ENCODE assay signal across 31 cellular contexts in the genomic region with DNA sequence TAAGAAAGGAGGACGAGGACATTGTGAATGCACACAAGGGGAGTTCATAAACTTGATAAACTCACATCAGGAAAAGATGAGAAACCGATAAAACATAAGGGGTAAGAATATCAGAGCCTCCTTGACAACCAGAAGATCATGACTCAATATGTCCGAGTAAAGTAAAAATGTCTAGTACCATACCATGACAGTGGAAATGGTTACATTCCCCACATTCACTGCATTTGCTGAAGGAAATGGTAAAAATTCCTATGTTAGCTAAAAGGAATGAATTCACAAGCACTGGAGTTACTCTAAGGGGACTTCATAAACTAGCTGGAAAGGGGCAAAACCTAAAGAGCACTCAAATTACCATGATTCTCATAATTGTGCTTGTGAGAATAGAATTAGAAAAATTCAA. TPM values are rescaled to one million over a fixed set of nuclear protein-coding genes. Genes with fewer than 3 reads are reported as not detected.
DNase-seq lines count a peak whose midpoint lies in the region; ATAC-seq, FAIRE-seq and TF ChIP-seq lines count a peak whose summit lies in the region.
"Had no signal": no experiment of that assay in that cellular context is flagged by ENCODE, and none has a peak within 500 bp of the region (broad histone marks: within the 10 kb centered on the region; RNA-seq: fewer than 3 reads in every experiment).

No MANE protein-coding gene starts in this region.

- H3K9me3 ChIP-seq in astrocyte (ENCODE audit: insufficient read depth, low read depth, low read length) (peaks cover 7% of the 10 kb centered on the region), osteoblast (ENCODE audit: low read depth, low read length) (peaks cover 3% of the 10 kb centered on the region)
- H3K9me3 ChIP-seq: SJSA1 had no signal

- H3K27ac ChIP-seq in astrocyte (ENCODE audit: low read depth, low read length) (no peak overlapping the region), osteoblast (ENCODE audit: low read depth, low read length) (no peak overlapping the region)
- H3K27ac ChIP-seq: A549, SJSA1 had no signal

- peaks cover 16% of the 10 kb centered on the region for H3K4me1 Mint-ChIP-seq in HFFc6 (ENCODE audit: low read depth)
- H3K4me1 Mint-ChIP-seq in astrocyte (ENCODE audit: low read depth, unreplicated experiment) = peaks cover 10% of the 10 kb centered on the region
- no peaks in the 10 kb centered on the region for H3K4me1 Mint-ChIP-seq in activated CD4-positive, alpha-beta memory T cell treated with anti-CD3 and anti-CD28 coated beads for 36 hours (ENCODE audit: low read depth)
- H3K4me1 Mint-ChIP-seq: CD4-positive, alpha-beta memory T cell had no signal

- H3K27me3 ChIP-seq in astrocyte (ENCODE audit: insufficient read depth, low read length) = no peaks in the 10 kb centered on the region
- no peaks in the 10 kb centered on the region for H3K27me3 ChIP-seq in osteoblast (ENCODE audit: insufficient read depth, low read length)
- H3K27me3 ChIP-seq: SJSA1 had no signal

- H3K27me3 Mint-ChIP-seq in HFFc6 (ENCODE audit: insufficient read depth) (no peaks in the 10 kb centered on the region), astrocyte (ENCODE audit: low read depth, unreplicated experiment) (no peaks in the 10 kb centered on the region)
- no peaks in the 10 kb centered on the region for H3K27me3 Mint-ChIP-seq in activated CD4-positive, alpha-beta memory T cell treated with anti-CD3 and anti-CD28 coated beads for 36 hours
- H3K27me3 Mint-ChIP-seq: CD4-positive, alpha-beta memory T cell had no signal

- no peak for ATAC-seq in GM18870 (IDR thresholded peaks at IDR 0.05; ENCODE audit: unreplicated experiment)
- ATAC-seq: A549, HCT116, HepG2, K562 had no signal

- no peak for TF ChIP-seq CTCF in HFFc6 (IDR thresholded peaks at IDR 0.05)
- TF ChIP-seq CTCF in astrocyte (IDR thresholded peaks at IDR 0.05; ENCODE audit: insufficient read depth, low read depth, low read length) = no peak
- TF ChIP-seq CTCF in osteoblast (IDR thresholded peaks at IDR 0.05; ENCODE audit: extremely low read depth, low read depth, low read length) = no peak

- FAIRE-seq in astrocyte (lab: Jason Lieb, UNC) = no peak
- FAIRE-seq: A549, GM12891, GM19239, HepG2, K562 had no signal

- no peak overlapping the region for H3K9ac ChIP-seq in astrocyte (ENCODE audit: low read length)

- H3K4me3 ChIP-seq in astrocyte (ENCODE audit: insufficient read depth, low read depth, low read length) (no peak overlapping the region), osteoblast (ENCODE audit: insufficient read depth, low read length) (no peak overlapping the region)
- H3K4me3 ChIP-seq: A549, K562, SJSA1 had no signal

- H3K27ac Mint-ChIP-seq in HFFc6 = peak overlapping the region; percentile 56
- H3K27ac Mint-ChIP-seq in astrocyte (ENCODE audit: unreplicated experiment) = peak overlapping the region; percentile 13
- no peak overlapping the region for H3K27ac Mint-ChIP-seq in activated CD4-positive, alpha-beta memory T cell treated with anti-CD3 and anti-CD28 coated beads for 36 hours
- H3K27ac Mint-ChIP-seq: CD4-positive, alpha-beta memory T cell had no signal

- H3K36me3 Mint-ChIP-seq in HFFc6 (ENCODE audit: low read depth) = peaks cover 16% of the 10 kb centered on the region
- no peaks in the 10 kb centered on the region for H3K36me3 Mint-ChIP-seq in astrocyte (ENCODE audit: low read depth, unreplicated experiment)
- H3K36me3 Mint-ChIP-seq in activated CD4-positive, alpha-beta memory T cell treated with anti-CD3 and anti-CD28 coated beads for 36 hours = no peaks in the 10 kb centered on the region
- H3K36me3 Mint-ChIP-seq: CD4-positive, alpha-beta memory T cell had no signal

- H2AFZ ChIP-seq in astrocyte (ENCODE audit: low read depth, low read length) = no peak overlapping the region
- H2AFZ ChIP-seq in osteoblast (ENCODE audit: low read length) = peak overlapping the region; percentile 2

- H3K79me2 ChIP-seq in astrocyte (ENCODE audit: insufficient read depth, low read length) = no peaks in the 10 kb centered on the region
- H3K79me2 ChIP-seq in osteoblast (ENCODE audit: insufficient read depth, low read length) = no peaks in the 10 kb centered on the region

- H4K20me1 ChIP-seq in astrocyte (ENCODE audit: insufficient read depth, low read length) (no peaks in the 10 kb centered on the region), osteoblast (ENCODE audit: insufficient read depth, low read length) (no peaks in the 10 kb centered on the region)

- H3K4me3 Mint-ChIP-seq in HFFc6 = no peak overlapping the region
- H3K4me3 Mint-ChIP-seq in astrocyte (ENCODE audit: unreplicated experiment) = no peak overlapping the region
- no peak overlapping the region for H3K4me3 Mint-ChIP-seq in activated CD4-positive, alpha-beta memory T cell treated with anti-CD3 and anti-CD28 coated beads for 36 hours

- POLR2A ChIA-PET in activated CD4-positive, alpha-beta memory T cell treated with anti-CD3 and anti-CD28 coated beads for 36 hours (lab: Charles Lee) = no interaction called here

- CTCF ChIA-PET in activated CD4-positive, alpha-beta memory T cell treated with anti-CD3 and anti-CD28 coated beads for 36 hours (lab: Charles Lee) = no interaction called here

- H3K4me2 ChIP-seq in astrocyte (ENCODE audit: low read length) (no peak overlapping the region), osteoblast (ENCODE audit: insufficient read depth, low read length) (no peak overlapping the region)
- H3K4me2 ChIP-seq: A549 had no signal

- DNase-seq in HFFc6 = peak; percentile 9
- DNase-seq in astrocyte (ENCODE audit: low read depth) = peak; percentile 49
- peak; percentile 54 for DNase-seq in dedifferentiated amniotic fluid mesenchymal stem cell (ENCODE audit: extremely low spot score)
- DNase-seq in osteoblast (ENCODE audit: insufficient read length, low spot score, missing footprints) = no peak
- no peak for DNase-seq in HPDE6-E6E7 (ENCODE audit: extremely low spot score)
- no peak for DNase-seq in activated CD4-positive, alpha-beta memory T cell treated with anti-CD3 and anti-CD28 coated beads for 36 hours
- no peak for DNase-seq in GM03348 (ENCODE audit: low spot score)
- DNase-seq: C1 segment of cervical spinal cord; Caco-2; CD4-positive, alpha-beta memory T cell; EL; GDM1; Kasumi-1; MV-4-11; NCI-H1105; NCI-H2029 treated with DMSO at 0.1 percent for 48 hours; NCI-H526 treated with DMSO at 0.1 percent for 48 hours; Right ventricle myocardium superior; RPMI8226 had no signal

- intact Hi-C loops in activated CD4-positive, alpha-beta memory T cell treated with anti-CD3 and anti-CD28 coated beads for 36 hours (cut with micrococcal nuclease) = no loop called here

- H3K36me3 ChIP-seq in astrocyte (ENCODE audit: insufficient read depth, low read length) = no peaks in the 10 kb centered on the region
- H3K36me3 ChIP-seq in osteoblast (ENCODE audit: insufficient read depth, low read length) = no peaks in the 10 kb centered on the region
- H3K36me3 ChIP-seq: SJSA1 had no signal

- H3K9me3 Mint-ChIP-seq in HFFc6 (peaks cover 24% of the 10 kb centered on the region), astrocyte (ENCODE audit: unreplicated experiment) (peaks cover 17% of the 10 kb centered on the region)
- H3K9me3 Mint-ChIP-seq in activated CD4-positive, alpha-beta memory T cell treated with anti-CD3 and anti-CD28 coated beads for 36 hours = peaks cover 18% of the 10 kb centered on the region

- H3K4me1 ChIP-seq in astrocyte (ENCODE audit: insufficient read depth, low read length) = peaks cover 4% of the 10 kb centered on the region
- H3K4me1 ChIP-seq in osteoblast (ENCODE audit: insufficient read depth, low read length) = peaks cover 20% of the 10 kb centered on the region
- H3K4me1 ChIP-seq: A549, Caco-2, SJSA1 had no signal

RNA-seq across cellular contexts. Expression of gene SLC5A12, which starts 58.8 kb away (rescaled TPM):
- not detected for total RNA-seq in HFFc6 (2021; fragmentation: NEBNext Ultra II Directional; extraction: Animal tissue kit (Norgen Biotek cat#: 25700))
- total RNA-seq in astrocyte = 0.14 TPM in 2 replicates
- total RNA-seq in osteoblast = 0.36 and 0.88 TPM in 2 replicates
- total RNA-seq in activated CD4-positive, alpha-beta memory T cell treated with anti-CD3 and anti-CD28 coated beads for 36 hours = not detected
- total RNA-seq: CD4-positive, alpha-beta memory T cell; H4; HepG2; HT1080; MCF 10A; NCI-H460; Right ventricle myocardium superior; SJSA1 had no signal

Comparison
In these comparisons a context has a peak if more than half of its experiments do, and no peak if none do; other contexts are left out.
1. DNase-seq: peak in HFFc6 (single experiment), astrocyte (single experiment) and dedifferentiated amniotic fluid mesenchymal stem cell (single experiment); none in osteoblast (single experiment), HPDE6-E6E7 (single experiment), activated CD4-positive, alpha-beta memory T cell treated with anti-CD3 and anti-CD28 coated beads for 36 hours (single experiment) and GM03348 (single experiment).